In the genomic region with DNA sequence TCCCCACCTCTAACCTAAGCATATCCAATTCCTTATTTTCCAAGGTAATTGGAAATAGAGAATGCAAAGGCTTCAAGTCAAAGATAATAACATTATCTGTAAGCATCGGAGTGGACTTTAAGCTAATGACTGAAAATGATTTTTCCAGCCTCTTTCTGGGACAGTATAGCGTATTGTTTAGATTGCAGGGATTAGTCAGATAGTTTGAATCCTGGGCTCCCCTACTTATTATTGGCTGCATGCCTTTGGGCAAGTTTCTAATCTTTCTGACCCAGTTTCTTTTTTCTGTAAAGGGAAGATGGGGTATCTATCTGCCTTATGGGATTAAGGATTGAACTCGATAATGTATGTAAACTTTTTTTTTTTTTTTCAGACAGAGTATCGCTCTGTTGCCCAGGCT, we compare ENCODE assay signal across 21 cellular contexts. TPM values are rescaled to one million over a fixed set of nuclear protein-coding genes. Genes with fewer than 3 reads are reported as not detected.
DNase-seq lines count a peak whose midpoint lies in the region; ATAC-seq and TF ChIP-seq lines count a peak whose summit lies in the region.
"Had no signal": no experiment of that assay in that cellular context is flagged by ENCODE, and none has a peak within 500 bp of the region (broad histone marks: within the 10 kb centered on the region; RNA-seq: fewer than 3 reads in every experiment).

No MANE protein-coding gene starts in this region.

- H3K9ac ChIP-seq in Loucy (ENCODE audit: low read depth, low read length, poor library complexity, severe bottlenecking), result peak overlapping the region; percentile 97

- ATAC-seq in activated T-cell treated with anti-CD3 and anti-CD28 coated beads, Interleukin-2, amount 50 U/mL, for 72 hours (replicated peaks in 1 of 2), result no peak
- ATAC-seq in activated naive CD8-positive, alpha-beta T cell treated with anti-CD3 and anti-CD28 coated beads, Interleukin-2, amount 10 ng/mL, durations not matched to agents 7 days and 5 days (ENCODE audit: low read depth), result no peak
- no peak for ATAC-seq in stimulated activated effector memory CD8-positive, alpha-beta T cell treated with anti-CD3 and anti-CD28 coated beads, Interleukin-12 subunit alpha, Interleukin-12 subunit beta, amount 100 ng/mL, for 72 hours
- no peak for ATAC-seq in HG02588 (IDR thresholded peaks at IDR 0.05; ENCODE audit: unreplicated experiment)
- ATAC-seq: naive thymus-derived CD8-positive, alpha-beta T cell had no signal

- TF ChIP-seq CTCF in Loucy (conservative IDR thresholded peaks at IDR 0.05; ENCODE audit: low read length), result no peak

- peaks cover 3% of the 10 kb centered on the region; the same call in 1 of the 2 replicates for H3F3A ChIP-seq in Loucy (ENCODE audit: low read depth)

- H3K9me3 ChIP-seq in Loucy (ENCODE audit: insufficient read depth, low read depth, low read length), result no peaks in the 10 kb centered on the region
- H3K9me3 ChIP-seq: prostate gland, SJCRH30 had no signal

- H3K4me3 Mint-ChIP-seq in activated T-cell treated with anti-CD3 and anti-CD28 coated beads, Interleukin-2, amount 50 U/mL, for 24 hours, result peak overlapping the region; percentile 93
- H3K4me3 Mint-ChIP-seq in activated T-cell treated with anti-CD3 and anti-CD28 coated beads, Interleukin-2, amount 50 U/mL, for 72 hours, result peak overlapping the region in 1 of 2 donors; percentile 95
- H3K4me3 Mint-ChIP-seq in activated naive CD8-positive, alpha-beta T cell treated with anti-CD3 and anti-CD28 coated beads, Interleukin-2, amount 10 ng/mL, durations not matched to agents 7 days and 5 days, result peak overlapping the region; percentile 95
- H3K4me3 Mint-ChIP-seq in stimulated activated effector memory CD8-positive, alpha-beta T cell treated with anti-CD3 and anti-CD28 coated beads, Interleukin-12 subunit alpha, Interleukin-12 subunit beta, amount 100 ng/mL, for 72 hours, result peak overlapping the region; percentile 90

- H3K4me2 ChIP-seq in Loucy (ENCODE audit: low read depth, low read length, poor library complexity, severe bottlenecking), result peak overlapping the region; percentile 74

- peaks cover 34% of the 10 kb centered on the region for H3K79me2 ChIP-seq in Loucy (ENCODE audit: insufficient read depth, low read length)

- H3K4me1 ChIP-seq in Loucy (ENCODE audit: insufficient read depth, low read length, poor library complexity, severe bottlenecking), result peaks cover 29% of the 10 kb centered on the region

- no peak overlapping the region for H3K4me3 ChIP-seq in Loucy (ENCODE audit: low read length, poor library complexity, severe bottlenecking)

- no peak for DNase-seq in activated T-cell treated with anti-CD3 and anti-CD28 coated beads, Interleukin-2, amount 50 U/mL, for 24 hours
- no peak for DNase-seq in activated T-cell treated with anti-CD3 and anti-CD28 coated beads, Interleukin-2, amount 50 U/mL, for 72 hours
- DNase-seq in activated naive CD8-positive, alpha-beta T cell treated with anti-CD3 and anti-CD28 coated beads, Interleukin-2, amount 10 ng/mL, durations not matched to agents 7 days and 5 days, result no peak
- DNase-seq in stimulated activated effector memory CD8-positive, alpha-beta T cell treated with anti-CD3 and anti-CD28 coated beads, Interleukin-12 subunit alpha, Interleukin-12 subunit beta, amount 100 ng/mL, for 72 hours (ENCODE audit: low spot score in 2 of 2), result no peak
- DNase-seq in mucosa of gallbladder (ENCODE audit: low spot score) (no peak), HK-2 (ENCODE audit: unreplicated experiment) (no peak)
- DNase-seq: activated CD4-positive, alpha-beta T cell treated with anti-CD3 and anti-CD28 coated beads for 1 hour; activated T-cell treated with anti-CD3 and anti-CD28 coated beads, Interleukin-2, amount 50 U/mL, for 1 hour; cerebellar nuclear complex; naive thymus-derived CD8-positive, alpha-beta T cell; NCI-H1105; NCI-H748 treated with DMSO at 0.1 percent for 48 hours; OCI-M1; stimulated activated CD4-positive, alpha-beta T cell treated with anti-CD3 and anti-CD28 coated beads, Interleukin-4, amount 100 ng/mL, for 24 hours; T1000 had no signal

- H3K36me3 Mint-ChIP-seq in activated T-cell treated with anti-CD3 and anti-CD28 coated beads, Interleukin-2, amount 50 U/mL, for 24 hours (ENCODE audit: low read depth), result peaks cover 43% of the 10 kb centered on the region
- peaks cover 17 to 22% of the 10 kb centered on the region in 2 donors for H3K36me3 Mint-ChIP-seq in activated T-cell treated with anti-CD3 and anti-CD28 coated beads, Interleukin-2, amount 50 U/mL, for 72 hours (ENCODE audit: insufficient read depth in 2 of 2)
- H3K36me3 Mint-ChIP-seq in activated naive CD8-positive, alpha-beta T cell treated with anti-CD3 and anti-CD28 coated beads, Interleukin-2, amount 10 ng/mL, durations not matched to agents 7 days and 5 days, result peaks cover 41% of the 10 kb centered on the region
- peaks cover 50% of the 10 kb centered on the region for H3K36me3 Mint-ChIP-seq in stimulated activated effector memory CD8-positive, alpha-beta T cell treated with anti-CD3 and anti-CD28 coated beads, Interleukin-12 subunit alpha, Interleukin-12 subunit beta, amount 100 ng/mL, for 72 hours

- POLR2A ChIA-PET in activated naive CD8-positive, alpha-beta T cell treated with anti-CD3 and anti-CD28 coated beads, Interleukin-2, amount 10 ng/mL, durations not matched to agents 7 days and 5 days (lab: Charles Lee), result no interaction called here

- H3K9me3 Mint-ChIP-seq in activated T-cell treated with anti-CD3 and anti-CD28 coated beads, Interleukin-2, amount 50 U/mL, for 24 hours, result no peaks in the 10 kb centered on the region
- H3K9me3 Mint-ChIP-seq in activated T-cell treated with anti-CD3 and anti-CD28 coated beads, Interleukin-2, amount 50 U/mL, for 72 hours, result no peaks in the 10 kb centered on the region
- H3K9me3 Mint-ChIP-seq in activated naive CD8-positive, alpha-beta T cell treated with anti-CD3 and anti-CD28 coated beads, Interleukin-2, amount 10 ng/mL, durations not matched to agents 7 days and 5 days, result no peaks in the 10 kb centered on the region
- H3K9me3 Mint-ChIP-seq in stimulated activated effector memory CD8-positive, alpha-beta T cell treated with anti-CD3 and anti-CD28 coated beads, Interleukin-12 subunit alpha, Interleukin-12 subunit beta, amount 100 ng/mL, for 72 hours, result no peaks in the 10 kb centered on the region
- H3K9me3 Mint-ChIP-seq: naive thymus-derived CD8-positive, alpha-beta T cell had no signal

- H3K27me3 ChIP-seq in Loucy (ENCODE audit: insufficient read depth, low read length, poor library complexity, severe bottlenecking), result no peaks in the 10 kb centered on the region
- H3K27me3 ChIP-seq: SJCRH30 had no signal

- peaks cover 36% of the 10 kb centered on the region for H3K4me1 Mint-ChIP-seq in activated T-cell treated with anti-CD3 and anti-CD28 coated beads, Interleukin-2, amount 50 U/mL, for 24 hours (ENCODE audit: low read depth)
- peaks cover 40% of the 10 kb centered on the region for H3K4me1 Mint-ChIP-seq in activated T-cell treated with anti-CD3 and anti-CD28 coated beads, Interleukin-2, amount 50 U/mL, for 72 hours (ENCODE audit: low read depth)
- H3K4me1 Mint-ChIP-seq in activated naive CD8-positive, alpha-beta T cell treated with anti-CD3 and anti-CD28 coated beads, Interleukin-2, amount 10 ng/mL, durations not matched to agents 7 days and 5 days, result peaks cover 42% of the 10 kb centered on the region
- H3K4me1 Mint-ChIP-seq in stimulated activated effector memory CD8-positive, alpha-beta T cell treated with anti-CD3 and anti-CD28 coated beads, Interleukin-12 subunit alpha, Interleukin-12 subunit beta, amount 100 ng/mL, for 72 hours, result peaks cover 36% of the 10 kb centered on the region

- H2AFZ ChIP-seq in Loucy (ENCODE audit: low read length), result no peak overlapping the region

- H3K27me3 Mint-ChIP-seq in activated T-cell treated with anti-CD3 and anti-CD28 coated beads, Interleukin-2, amount 50 U/mL, for 24 hours, result no peaks in the 10 kb centered on the region
- H3K27me3 Mint-ChIP-seq in activated T-cell treated with anti-CD3 and anti-CD28 coated beads, Interleukin-2, amount 50 U/mL, for 72 hours (ENCODE audit: low read depth), result no peaks in the 10 kb centered on the region
- no peaks in the 10 kb centered on the region for H3K27me3 Mint-ChIP-seq in activated naive CD8-positive, alpha-beta T cell treated with anti-CD3 and anti-CD28 coated beads, Interleukin-2, amount 10 ng/mL, durations not matched to agents 7 days and 5 days
- H3K27me3 Mint-ChIP-seq: naive thymus-derived CD8-positive, alpha-beta T cell had no signal

- H3K9me2 ChIP-seq in Loucy (replicated peaks; ENCODE audit: low read depth, low read length), result no peaks in the 10 kb centered on the region

- peaks cover 18% of the 10 kb centered on the region for H4K20me1 ChIP-seq in Loucy (ENCODE audit: insufficient read depth, low read length, poor library complexity, severe bottlenecking)

- peaks cover 24% of the 10 kb centered on the region for H3K36me3 ChIP-seq in Loucy (ENCODE audit: insufficient read depth, low read length)
- H3K36me3 ChIP-seq: prostate gland had no signal

- H3K27ac Mint-ChIP-seq in activated T-cell treated with anti-CD3 and anti-CD28 coated beads, Interleukin-2, amount 50 U/mL, for 24 hours, result no peak overlapping the region
- no peak overlapping the region for H3K27ac Mint-ChIP-seq in activated T-cell treated with anti-CD3 and anti-CD28 coated beads, Interleukin-2, amount 50 U/mL, for 72 hours
- H3K27ac Mint-ChIP-seq in activated naive CD8-positive, alpha-beta T cell treated with anti-CD3 and anti-CD28 coated beads, Interleukin-2, amount 10 ng/mL, durations not matched to agents 7 days and 5 days, result no peak overlapping the region
- H3K27ac Mint-ChIP-seq in stimulated activated effector memory CD8-positive, alpha-beta T cell treated with anti-CD3 and anti-CD28 coated beads, Interleukin-12 subunit alpha, Interleukin-12 subunit beta, amount 100 ng/mL, for 72 hours, result no peak overlapping the region

RNA-seq across cellular contexts. Expression of a gene that starts 1.5 kb away (rescaled TPM):
- 100 to 1,000 TPM; 108 to 163 TPM for total RNA-seq in activated T-cell treated with anti-CD3 and anti-CD28 coated beads, Interleukin-2, amount 50 U/mL, for 72 hours
- total RNA-seq in activated naive CD8-positive, alpha-beta T cell treated with anti-CD3 and anti-CD28 coated beads, Interleukin-2, amount 10 ng/mL, durations not matched to agents 7 days and 5 days, result 100 to 1,000 TPM; 107 to 123 TPM
- total RNA-seq in mucosa of gallbladder, result 5.1 TPM

RNA-seq across cellular contexts. Expression of a gene that starts 10.6 kb away (rescaled TPM):
- total RNA-seq in activated T-cell treated with anti-CD3 and anti-CD28 coated beads, Interleukin-2, amount 50 U/mL, for 72 hours, result 10 to 100 TPM; 58.4 to 75.7 TPM
- total RNA-seq in activated naive CD8-positive, alpha-beta T cell treated with anti-CD3 and anti-CD28 coated beads, Interleukin-2, amount 10 ng/mL, durations not matched to agents 7 days and 5 days, result 10 to 100 TPM; 51.3 to 53.7 TPM
- total RNA-seq in mucosa of gallbladder, result 141 TPM

RNA-seq across cellular contexts. Expression of a gene that starts 19.6 kb away (rescaled TPM):
- total RNA-seq in activated T-cell treated with anti-CD3 and anti-CD28 coated beads, Interleukin-2, amount 50 U/mL, for 72 hours, result not detected
- total RNA-seq in activated naive CD8-positive, alpha-beta T cell treated with anti-CD3 and anti-CD28 coated beads, Interleukin-2, amount 10 ng/mL, durations not matched to agents 7 days and 5 days, result not detected
- not detected for total RNA-seq in mucosa of gallbladder
- total RNA-seq: LHCN-M2; naive thymus-derived CD8-positive, alpha-beta T cell; prostate gland; SJCRH30; temporal lobe had no signal

RNA-seq across cellular contexts. Expression of a gene that starts 32.3 kb away (rescaled TPM):
- total RNA-seq in activated T-cell treated with anti-CD3 and anti-CD28 coated beads, Interleukin-2, amount 50 U/mL, for 72 hours, result 10 to 100 TPM; 64.2 to 71.1 TPM
- total RNA-seq in activated naive CD8-positive, alpha-beta T cell treated with anti-CD3 and anti-CD28 coated beads, Interleukin-2, amount 10 ng/mL, durations not matched to agents 7 days and 5 days, result 10 to 100 TPM; 34.3 to 35.3 TPM
- 37.7 TPM for total RNA-seq in mucosa of gallbladder

RNA-seq across cellular contexts. Expression of a gene that starts 32.4 kb away (rescaled TPM):
- 10 to 100 TPM; 51.4 to 51.6 TPM for total RNA-seq in activated T-cell treated with anti-CD3 and anti-CD28 coated beads, Interleukin-2, amount 50 U/mL, for 72 hours
- 10 to 100 TPM; 84.8 to 88.2 TPM for total RNA-seq in activated naive CD8-positive, alpha-beta T cell treated with anti-CD3 and anti-CD28 coated beads, Interleukin-2, amount 10 ng/mL, durations not matched to agents 7 days and 5 days
- 59.3 TPM for total RNA-seq in mucosa of gallbladder

Comparison
In these comparisons a context has a peak if more than half of its experiments do, and no peak if none do; other contexts are left out.
1. RNA of a gene that starts 1.5 kb away (total RNA-seq): 108 to 163 TPM in activated T-cell treated with anti-CD3 and anti-CD28 coated beads, Interleukin-2, amount 50 U/mL, for 72 hours and 107 to 123 TPM in activated naive CD8-positive, alpha-beta T cell treated with anti-CD3 and anti-CD28 coated beads, Interleukin-2, amount 10 ng/mL, durations not matched to agents 7 days and 5 days; 5.1 TPM in mucosa of gallbladder (single experiment); every median in the first group is over 10 times any median in the second.